ENCODE assay signal across 15 cellular contexts in genomic region chr1:12053752-12054548, GRCh38. TPM values are rescaled to one million over a fixed set of nuclear protein-coding genes. Genes with fewer than 3 reads are reported as not detected.
DNase-seq lines count a peak whose midpoint lies in the region; ATAC-seq and TF ChIP-seq lines count a peak whose summit lies in the region.
"Had no signal": no experiment of that assay in that cellular context is flagged by ENCODE, and none has a peak within 500 bp of the region (broad histone marks: within the 10 kb centered on the region; RNA-seq: fewer than 3 reads in every experiment).

No MANE protein-coding gene starts in this region.

- no peak overlapping the region for H3K4me3 ChIP-seq in IMR-90 (ENCODE audit: insufficient read depth, low read depth, low read length)
- H3K4me3 ChIP-seq: mucosa of descending colon, SK-N-MC had no signal

- H3K4me1 Mint-ChIP-seq in T-helper 2 cell treated with Interferon-gamma antibody and Interleukin-4, amounts not matched to agents 5 μg/mL and 100 μg/mL, for 36 hours (ENCODE audit: low read depth) = peaks cover 45% of the 10 kb centered on the region
- H3K4me1 Mint-ChIP-seq in neural crest cell = peaks cover 21% of the 10 kb centered on the region

- no peaks in the 10 kb centered on the region for H3K36me3 ChIP-seq in IMR-90 (ENCODE audit: control insufficient read depth, insufficient read depth, low read length)

- no peak overlapping the region for H4K91ac ChIP-seq in IMR-90 (ENCODE audit: insufficient read depth, low read depth, low read length)

- CTCF ChIA-PET in IMR-90 (lab: Yijun Ruan, JAX) = interaction anchor here (0.6 kb wide), 1 partner anchor 10 kb away, joined by 3 read pairs; no protein-coding TSS in a partner anchor

- H3K79me1 ChIP-seq in IMR-90 (ENCODE audit: low read depth in 1 of 2, low read length in 2 of 2) = no peaks in the 10 kb centered on the region

- H3K14ac ChIP-seq in IMR-90 (replicated peaks; ENCODE audit: low read depth, low read length) = no peak overlapping the region

- H2BK5ac ChIP-seq in IMR-90 (ENCODE audit: low read depth, low read length, poor library complexity, severe bottlenecking) = no peak overlapping the region

- H2BK120ac ChIP-seq in IMR-90 (ENCODE audit: low read depth, low read length) = no peak overlapping the region

- H3K9me1 ChIP-seq in IMR-90 (ENCODE audit: insufficient read depth, low read length) = no peaks in the 10 kb centered on the region

- no peak overlapping the region for H3K4ac ChIP-seq in IMR-90 (ENCODE audit: low read depth, low read length)

- H3K4me3 Mint-ChIP-seq in T-helper 2 cell treated with Interferon-gamma antibody and Interleukin-4, amounts not matched to agents 5 μg/mL and 100 μg/mL, for 36 hours = no peak overlapping the region
- no peak overlapping the region for H3K4me3 Mint-ChIP-seq in neural crest cell
- H3K4me3 Mint-ChIP-seq: HFFc6 had no signal

- in situ Hi-C loops in IMR-90 (cut with MboI; ENCODE audit: low sequenced_read_pairs) = no loop called here

- TF ChIP-seq POLR2A in GM15510 (IDR thresholded peaks at IDR 0.05; ENCODE audit: borderline replicate concordance, extremely low read depth, insufficient read length) (peak; percentile 20), IMR-90 (IDR thresholded peaks at IDR 0.05; ENCODE audit: low read depth, low read length) (no peak), erythroblast (IDR thresholded peaks at IDR 0.05; ENCODE audit: low read length) (no peak)

- peaks cover 5% of the 10 kb centered on the region; the same call in 1 of the 2 replicates for H3K4me1 ChIP-seq in IMR-90 (ENCODE audit: control insufficient read depth, insufficient read depth, low read length)

- H2AK9ac ChIP-seq in IMR-90 (replicated peaks; ENCODE audit: low read depth, low read length, poor library complexity) = peak overlapping the region; percentile 63

- POLR2A ChIA-PET in IMR-90 (lab: Charles Lee; ENCODE audit: unreplicated experiment) = no interaction called here

- H4K20me1 ChIP-seq in IMR-90 (ENCODE audit: insufficient read depth, low read length) = no peaks in the 10 kb centered on the region

- no TSS peak for BruUV-seq in IMR-90 (replicated peaks; lab: Mats Ljungman, UMichigan)

- whole genome bisulfite sequencing in IMR-90 (ENCODE audit: extremely low coverage in 2 of 2, insufficient read length in 1 of 2), 2 experiments = 60% methylated on average over 4 of the region's 13 CpGs; no CpG with 5 or more reads in 1 of the 2 experiments

- dilution Hi-C loops in IMR-90 (cut with HindIII; ENCODE audit: low sequenced_read_pairs, unreplicated experiment) = no loop called here

- peaks cover 7% of the 10 kb centered on the region; the same call in 1 of the 2 replicates for H3K27me3 ChIP-seq in IMR-90 (ENCODE audit: control insufficient read depth, insufficient read depth, low read length)

- H3K4me2 ChIP-seq in IMR-90 (ENCODE audit: low read depth, low read length) = no peak overlapping the region

- H3K27ac Mint-ChIP-seq in T-helper 2 cell treated with Interferon-gamma antibody and Interleukin-4, amounts not matched to agents 5 μg/mL and 100 μg/mL, for 36 hours = peak overlapping the region; percentile 26
- H3K27ac Mint-ChIP-seq in neural crest cell (ENCODE audit: unreplicated experiment) = peak overlapping the region; percentile 37
- H3K27ac Mint-ChIP-seq: HFFc6, progenitor cell of endocrine pancreas had no signal

- no peak overlapping the region for H4K5ac ChIP-seq in IMR-90 (ENCODE audit: low read depth, low read length)

- peaks cover 5% of the 10 kb centered on the region for H3K9me3 ChIP-seq in IMR-90 (ENCODE audit: control insufficient read depth, insufficient read depth, low read length)
- H3K9me3 ChIP-seq: mucosa of descending colon had no signal

- no peak overlapping the region for H2BK20ac ChIP-seq in IMR-90 (ENCODE audit: low read depth, low read length)

- H3K23ac ChIP-seq in IMR-90 (ENCODE audit: low read depth, low read length) = no peak overlapping the region

- H4K8ac ChIP-seq in IMR-90 (ENCODE audit: low read depth in 2 of 2, low read length in 2 of 2) = no peak overlapping the region

- TF ChIP-seq RAD21 in IMR-90 (IDR thresholded peaks at IDR 0.05; ENCODE audit: low read length) = no peak

- intact Hi-C loops in IMR-90 (cut with micrococcal nuclease) = no loop called here

- no peaks in the 10 kb centered on the region for H3K36me3 Mint-ChIP-seq in T-helper 2 cell treated with Interferon-gamma antibody and Interleukin-4, amounts not matched to agents 5 μg/mL and 100 μg/mL, for 36 hours (ENCODE audit: low read depth)
- no peaks in the 10 kb centered on the region for H3K36me3 Mint-ChIP-seq in neural crest cell (ENCODE audit: low read depth)

- no peak overlapping the region for H3K27ac ChIP-seq in IMR-90 (ENCODE audit: insufficient read depth, low read length)
- H3K27ac ChIP-seq: SK-N-MC had no signal

- peak overlapping the region; percentile 13 for H2AFZ ChIP-seq in IMR-90 (replicated peaks; ENCODE audit: low read length, poor library complexity)

- H2BK15ac ChIP-seq in IMR-90 (ENCODE audit: low read depth, low read length) = no peak overlapping the region

- H3K27me3 Mint-ChIP-seq in T-helper 2 cell treated with Interferon-gamma antibody and Interleukin-4, amounts not matched to agents 5 μg/mL and 100 μg/mL, for 36 hours (ENCODE audit: low read depth) = no peaks in the 10 kb centered on the region
- H3K27me3 Mint-ChIP-seq in neural crest cell (ENCODE audit: low read depth) = peaks cover 6% of the 10 kb centered on the region

- ATAC-seq in IMR-90 (ENCODE audit: low read depth) (no peak), HG02610 (IDR thresholded peaks at IDR 0.05; ENCODE audit: unreplicated experiment) (no peak)
- ATAC-seq: mucosa of descending colon had no signal

- no peak for TF ChIP-seq CTCF in IMR-90 (conservative IDR thresholded peaks at IDR 0.05; ENCODE audit: low read depth, low read length)
- no peak for TF ChIP-seq CTCF in neural crest cell (conservative IDR thresholded peaks at IDR 0.05)

- no peak overlapping the region for H3K56ac ChIP-seq in IMR-90 (ENCODE audit: extremely low read depth, insufficient read depth, low read length)

- no peak overlapping the region for H3K18ac ChIP-seq in IMR-90 (ENCODE audit: low read depth, low read length)

- no peak overlapping the region for H3K9ac ChIP-seq in IMR-90 (ENCODE audit: low read depth, low read length)

- no peak overlapping the region for H2AK5ac ChIP-seq in IMR-90 (ENCODE audit: low read depth, low read length)

- peak; percentile 43 for DNase-seq in T-helper 2 cell treated with Interferon-gamma antibody and Interleukin-4, amounts not matched to agents 5 μg/mL and 100 μg/mL, for 36 hours (ENCODE audit: low spot score)
- no peak for DNase-seq in T-helper 2 cell
- peak; percentile 25 for DNase-seq in IMR-90
- DNase-seq in neural crest cell (ENCODE audit: low read depth, low spot score) = no peak
- DNase-seq in midbrain (lab: John Stamatoyannopoulos, UW) = no peak
- no peak for DNase-seq in erythroblast (lab: John Stamatoyannopoulos, UW)
- DNase-seq: 8988T, HFFc6, mucosa of descending colon, NCI-H1694 had no signal

- H3K9me3 Mint-ChIP-seq in T-helper 2 cell treated with Interferon-gamma antibody and Interleukin-4, amounts not matched to agents 5 μg/mL and 100 μg/mL, for 36 hours = no peaks in the 10 kb centered on the region
- no peaks in the 10 kb centered on the region for H3K9me3 Mint-ChIP-seq in neural crest cell
- H3K9me3 Mint-ChIP-seq: HFFc6 had no signal

TF ChIP-seq in IMR-90, 13 proteins besides CTCF, POLR2A, EP300 and RAD21:
- TF ChIP-seq SMC3 (IDR thresholded peaks at IDR 0.05; ENCODE audit: low read depth, low read length) (no peak), NFE2L2 (IDR thresholded peaks at IDR 0.05; ENCODE audit: low read depth, low read length) (no peak), CHD1 (IDR thresholded peaks at IDR 0.05; ENCODE audit: low read depth, low read length) (no peak), ELK1 (IDR thresholded peaks at IDR 0.05; ENCODE audit: borderline replicate concordance, low read depth, low read length) (no peak), RFX5 (IDR thresholded peaks at IDR 0.05; ENCODE audit: low read depth, low read length) (no peak), FOS (IDR thresholded peaks at IDR 0.05; ENCODE audit: low read depth, low read length) (no peak)

RNA-seq across cellular contexts. Expression of gene TNFRSF8, which starts 9.2 kb away (rescaled TPM):
- total RNA-seq in IMR-90 (2012; rRNA removed) (under 0.01 TPM in 2 replicates), neural crest cell (not detected in 2 replicates)
- polyA plus RNA-seq in IMR-90 (2012; rRNA removed) = 0.31 and 0.37 TPM in 2 replicates
- polyA plus RNA-seq in IMR-90 (2012; cell fraction: cytosol; rRNA removed) = 0.35 and 0.56 TPM in 2 replicates
- polyA plus RNA-seq in IMR-90 (2012; cell fraction: nucleus; rRNA removed; ENCODE audit: low replicate concordance) = 0.54 and 0.72 TPM in 2 replicates
- total RNA-seq: endothelial cell of umbilical vein, progenitor cell of endocrine pancreas had no signal

RNA-seq across cellular contexts. Expression of gene MIIP, which starts 34.7 kb away (rescaled TPM):
- total RNA-seq in IMR-90 (2012; rRNA removed) = 12.2 and 14.2 TPM in 2 replicates
- polyA plus RNA-seq in IMR-90 (2012; rRNA removed) = 23.7 and 28.7 TPM in 2 replicates
- polyA plus RNA-seq in IMR-90 (2012; cell fraction: cytosol; rRNA removed) = 12.9 and 18.5 TPM in 2 replicates
- polyA plus RNA-seq in IMR-90 (2012; cell fraction: nucleus; rRNA removed; ENCODE audit: low replicate concordance) = 74.8 and 224 TPM in 2 replicates
- 50.1 and 50.4 TPM in 2 replicates for total RNA-seq in neural crest cell

Comparison
In these comparisons a context has a peak if more than half of its experiments do, and no peak if none do; other contexts are left out.
1. DNase-seq: peak in T-helper 2 cell treated with Interferon-gamma antibody and Interleukin-4, amounts not matched to agents 5 μg/mL and 100 μg/mL, for 36 hours (single experiment) and IMR-90 (single experiment); none in T-helper 2 cell (0 of 5), neural crest cell (single experiment), midbrain (single experiment) and erythroblast (0 of 2).